Comparison of ENCODE assay signal across 8 cellular contexts in the genomic region with DNA sequence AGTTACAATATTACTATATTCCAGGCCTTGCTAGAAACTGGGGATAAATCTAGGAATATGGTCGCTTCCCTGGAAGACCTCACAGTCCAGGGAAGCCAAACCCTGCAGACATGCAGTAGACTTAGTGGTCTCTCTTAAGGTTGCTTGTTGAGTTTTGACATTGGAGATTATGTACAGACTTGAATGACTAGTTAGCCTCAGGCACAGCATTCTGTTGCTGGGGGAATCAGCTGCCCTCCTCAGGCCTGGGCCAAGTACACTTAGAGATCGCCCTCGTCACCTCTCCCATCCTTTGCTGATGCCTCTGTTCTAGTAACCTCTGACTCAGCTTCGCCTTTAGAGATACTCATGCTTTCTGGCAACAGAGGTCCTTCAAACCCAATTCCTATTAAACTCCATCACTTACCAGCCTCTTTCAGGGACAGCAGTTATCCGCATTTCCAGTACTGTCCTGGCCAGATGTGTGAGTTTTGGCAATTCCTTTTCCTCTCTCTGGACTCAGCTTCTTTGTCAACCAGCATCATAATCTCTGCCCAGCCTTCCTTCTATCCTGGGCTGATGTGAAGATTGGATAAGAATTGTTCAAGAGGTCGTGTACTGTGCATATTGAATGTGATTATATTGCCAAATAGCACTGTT. TPM values are rescaled to one million over a fixed set of nuclear protein-coding genes. Genes with fewer than 3 reads are reported as not detected.
DNase-seq lines count a peak whose midpoint lies in the region; ATAC-seq and TF ChIP-seq lines count a peak whose summit lies in the region.

No MANE protein-coding gene starts in this region.

- peak overlapping the region; percentile 95 for H2AK5ac ChIP-seq in mesenchymal stem cell (ENCODE audit: low read length, severe bottlenecking)

- peak overlapping the region; percentile 66; the same call in 1 of the 2 replicates for H3K27ac ChIP-seq in HEK293 (ENCODE audit: extremely low read depth, low read depth, low read length)
- peak overlapping the region; percentile 100 for H3K27ac ChIP-seq in angular gyrus (ENCODE audit: low read depth, low read length)
- H3K27ac ChIP-seq in mesenchymal stem cell (ENCODE audit: low read length, poor library complexity, severe bottlenecking): peak overlapping the region; percentile 73

- H3K14ac ChIP-seq in mesenchymal stem cell (ENCODE audit: low read length in 2 of 2): no peak overlapping the region

- no peaks in the 10 kb centered on the region for H3K4me1 ChIP-seq in HEK293 (ENCODE audit: control insufficient read depth, insufficient read depth, low read length)
- H3K4me1 ChIP-seq in mesenchymal stem cell (ENCODE audit: control insufficient read depth, insufficient read depth, low read depth, low read length): peaks cover 2% of the 10 kb centered on the region

- H3K4me3 ChIP-seq in HEK293 (ENCODE audit: low read depth, low read length) (peak overlapping the region; percentile 20; the same call in 1 of the 2 replicates), mesenchymal stem cell (ENCODE audit: insufficient read depth in 1 of 2, low read depth in 1 of 2, low read length in 2 of 2) (peak overlapping the region in 1 of 2 experiments; percentile 81)

- H3K9ac ChIP-seq in mesenchymal stem cell (ENCODE audit: low read length): peak overlapping the region; percentile 95

- WGBS in mesenchymal stem cell: 98% methylated on average over 5 of the region's 6 CpGs

- H3K18ac ChIP-seq in mesenchymal stem cell (ENCODE audit: low read depth in 1 of 2, low read length in 2 of 2): peak overlapping the region in 1 of 2 experiments; percentile 64

- no peak overlapping the region for H2BK5ac ChIP-seq in mesenchymal stem cell (ENCODE audit: low read depth, low read length, poor library complexity, severe bottlenecking)

- DNase-seq in A172 (ENCODE audit: low spot score) (peak; percentile 26), mesenchymal stem cell (no peak), NCI-H2227 (lab: John Stamatoyannopoulos, UW; ENCODE audit: unreplicated experiment) (no peak), NCI-H2081 treated with DMSO at 0.1 percent for 48 hours (lab: John Stamatoyannopoulos, UW) (no peak), putamen (ENCODE audit: low spot score) (no peak)

- POLR2A ChIA-PET in HEK293 (lab: Yijun Ruan, JAX): interaction anchor here (1.1 to 1.3 kb wide), 4 partner anchors 11 to 110 kb away, joined by 3 to 7 read pairs (median 4); partner anchors contain the start of gene LAMTOR1

- no peak for ATAC-seq in HG03175 (IDR thresholded peaks at IDR 0.05; ENCODE audit: unreplicated experiment)

- H3K36me3 ChIP-seq in HEK293 (ENCODE audit: control insufficient read depth in 2 of 2, insufficient read depth in 1 of 2, low read length in 2 of 2) (peaks cover 0 to 19% of the 10 kb centered on the region in 2 experiments; a peak in 1 of 3 replicates), mesenchymal stem cell (ENCODE audit: control insufficient read depth in 1 of 2, insufficient read depth in 2 of 2, low read depth in 1 of 2, low read length in 2 of 2) (peaks cover 18 to 22% of the 10 kb centered on the region in 2 experiments)

- no peak overlapping the region for H3K4me2 ChIP-seq in mesenchymal stem cell (ENCODE audit: low read length, poor library complexity, severe bottlenecking)

- no peak overlapping the region for H2AFZ ChIP-seq in mesenchymal stem cell (ENCODE audit: low read depth, low read length)

- CTCF ChIA-PET in HEK293 (lab: Yijun Ruan, JAX): interaction anchor here (1.1 to 1.7 kb wide), 2 partner anchors 12 to 88 kb away, joined by 4 read pairs; no protein-coding TSS in a partner anchor

- TF ChIP-seq CTCF in HEK293 (tag by site-specific recombination; IDR thresholded peaks at IDR 0.05): no peak

- H3K27me3 ChIP-seq in mesenchymal stem cell (ENCODE audit: control insufficient read depth in 1 of 2, insufficient read depth in 1 of 2, low read length in 2 of 2): no peaks in the 10 kb centered on the region

- peak overlapping the region; percentile 22 to 93 for H3K4ac ChIP-seq in mesenchymal stem cell (ENCODE audit: low read depth in 1 of 2, low read length in 2 of 2)

- H3K23ac ChIP-seq in mesenchymal stem cell (ENCODE audit: low read length in 2 of 2): no peak overlapping the region

- H3K9me3 ChIP-seq in HEK293 (ENCODE audit: control insufficient read depth, insufficient read depth, low read depth, low read length) (no peaks in the 10 kb centered on the region), mesenchymal stem cell (ENCODE audit: control insufficient read depth, low read length) (no peaks in the 10 kb centered on the region)

- no peak overlapping the region for H2BK120ac ChIP-seq in mesenchymal stem cell (ENCODE audit: low read depth, low read length)

- H4K91ac ChIP-seq in mesenchymal stem cell (ENCODE audit: low read length): peak overlapping the region; percentile 72

- H3K79me1 ChIP-seq in mesenchymal stem cell (replicated peaks; ENCODE audit: low read length, poor library complexity, severe bottlenecking): no peaks in the 10 kb centered on the region

- peak overlapping the region in 1 of 2 experiments; percentile 47 for H2BK12ac ChIP-seq in mesenchymal stem cell (ENCODE audit: low read length in 2 of 2)

- no peak overlapping the region for H2BK15ac ChIP-seq in mesenchymal stem cell (ENCODE audit: low read depth, poor library complexity, severe bottlenecking)

- peak overlapping the region; percentile 99 for H4K8ac ChIP-seq in mesenchymal stem cell (ENCODE audit: low read length)

TF ChIP-seq in HEK293, 187 proteins besides CTCF, POLR2A, EP300 and RAD21:
- no peak for TF ChIP-seq HOXC10 (CRISPR knock-in tag; IDR thresholded peaks at IDR 0.05)
- no peak for TF ChIP-seq EGR2 (tag by site-specific recombination; IDR thresholded peaks at IDR 0.05; ENCODE audit: low read depth)
- no peak for TF ChIP-seq PRDM1 (tag by site-specific recombination; IDR thresholded peaks at IDR 0.05)
- TF ChIP-seq ZBTB20 (tag by site-specific recombination; IDR thresholded peaks at IDR 0.05): no peak
- TF ChIP-seq ZNF292 (tag by site-specific recombination; IDR thresholded peaks at IDR 0.05; ENCODE audit: borderline replicate concordance, low read depth): no peak
- no peak for TF ChIP-seq ZNF768 (tag by site-specific recombination; IDR thresholded peaks at IDR 0.05)
- no peak for TF ChIP-seq ZNF211 (tag by site-specific recombination; IDR thresholded peaks at IDR 0.05; ENCODE audit: low read depth)
- no peak for TF ChIP-seq GLI4 (tag by site-specific recombination; IDR thresholded peaks at IDR 0.05)

RNA-seq across cellular contexts. Expression of gene ANAPC15, which starts 0.8 kb away (rescaled TPM):
- 81.5 and 94.6 TPM in 2 replicates for total RNA-seq in A172 (2014; rRNA removed; shearing (Covaris generic))
- polyA plus RNA-seq in mesenchymal stem cell (2013, experiment 1 of 2): 35.1 TPM
- polyA plus RNA-seq in mesenchymal stem cell (2013, experiment 2 of 2): 36.7 TPM

RNA-seq across cellular contexts. Expression of gene TOMT, which starts 7.6 kb away (rescaled TPM):
- total RNA-seq in A172 (2014; rRNA removed; shearing (Covaris generic)): not detected in 2 replicates
- polyA plus RNA-seq in mesenchymal stem cell (2013, experiment 1 of 2): not detected
- polyA plus RNA-seq in mesenchymal stem cell (2013, experiment 2 of 2): not detected

RNA-seq across cellular contexts. Expression of gene LAMTOR1, which starts 10.2 kb away (rescaled TPM):
- 147 and 168 TPM in 2 replicates for total RNA-seq in A172 (2014; rRNA removed; shearing (Covaris generic))
- polyA plus RNA-seq in mesenchymal stem cell (2013, experiment 1 of 2): 135 TPM
- polyA plus RNA-seq in mesenchymal stem cell (2013, experiment 2 of 2): 137 TPM

RNA-seq across cellular contexts. Expression of gene FOLR3, which starts 22.2 kb away (rescaled TPM):
- not detected in 2 replicates for total RNA-seq in A172 (2014; rRNA removed; shearing (Covaris generic))
- 0.06 TPM for polyA plus RNA-seq in mesenchymal stem cell (2013, experiment 1 of 2)
- 0.11 TPM for polyA plus RNA-seq in mesenchymal stem cell (2013, experiment 2 of 2)

RNA-seq across cellular contexts. Expression of gene LRRC51, which starts 32.6 kb away (rescaled TPM):
- total RNA-seq in A172 (2014; rRNA removed; shearing (Covaris generic)): 10.9 and 20.3 TPM in 2 replicates
- polyA plus RNA-seq in mesenchymal stem cell (2013, experiment 1 of 2): 3.2 TPM
- 3.9 TPM for polyA plus RNA-seq in mesenchymal stem cell (2013, experiment 2 of 2)
